In genomic region chr11:26483101-26483500, GRCh38 we compare ENCODE assay signal across 15 cellular contexts.
DNase-seq lines count a peak whose midpoint lies in the region; ATAC-seq and TF ChIP-seq lines count a peak whose summit lies in the region.
"Had no signal": no experiment of that assay in that cellular context is flagged by ENCODE, and none has a peak within 500 bp of the region (broad histone marks: within the 10 kb centered on the region; RNA-seq: fewer than 3 reads in every experiment).

No MANE protein-coding gene starts in this region.

- H3F3A ChIP-seq in GM23248 (ENCODE audit: insufficient read depth), result no peaks in the 10 kb centered on the region

- no peaks in the 10 kb centered on the region for H3K27me3 ChIP-seq in GM23248 (replicated peaks; ENCODE audit: insufficient read depth)
- H3K27me3 ChIP-seq: BLaER1 had no signal

- POLR2A ChIA-PET in MCF 10A (lab: Yijun Ruan, JAX), result no interaction called here

- no peak overlapping the region for H3K4me3 Mint-ChIP-seq in MCF 10A (ENCODE audit: unreplicated experiment)
- no peak overlapping the region for H3K4me3 Mint-ChIP-seq in activated naive CD8-positive, alpha-beta T cell treated with anti-CD3 and anti-CD28 coated beads, Interleukin-2, amount 50 U/mL, for 24 hours
- H3K4me3 Mint-ChIP-seq: CD8-positive, alpha-beta memory T cell; HFFc6 had no signal

- H3K4me2 ChIP-seq in GM23248 (ENCODE audit: unreplicated experiment), result no peak overlapping the region
- H3K4me2 ChIP-seq: BLaER1 had no signal

- ATAC-seq in GM21381 (IDR thresholded peaks at IDR 0.05; ENCODE audit: unreplicated experiment), result no peak
- ATAC-seq in activated naive CD8-positive, alpha-beta T cell treated with anti-CD3 and anti-CD28 coated beads, Interleukin-2, amount 50 U/mL, for 24 hours, result no peak

- H3K9me3 Mint-ChIP-seq in MCF 10A (ENCODE audit: unreplicated experiment), result no peaks in the 10 kb centered on the region
- H3K9me3 Mint-ChIP-seq in activated naive CD8-positive, alpha-beta T cell treated with anti-CD3 and anti-CD28 coated beads, Interleukin-2, amount 50 U/mL, for 24 hours, result peaks cover 22% of the 10 kb centered on the region

- H3K9ac ChIP-seq in GM23248, result no peak overlapping the region
- H3K9ac ChIP-seq: BLaER1 had no signal

- no peak overlapping the region for H3K27ac ChIP-seq in GM23248
- H3K27ac ChIP-seq: BLaER1 had no signal

- H3K36me3 ChIP-seq in GM23248 (ENCODE audit: low read depth), result no peaks in the 10 kb centered on the region
- H3K36me3 ChIP-seq: BLaER1, HAP-1 had no signal

- H3K27ac Mint-ChIP-seq in MCF 10A (ENCODE audit: low read depth, unreplicated experiment), result no peak overlapping the region
- no peak overlapping the region for H3K27ac Mint-ChIP-seq in activated naive CD8-positive, alpha-beta T cell treated with anti-CD3 and anti-CD28 coated beads, Interleukin-2, amount 50 U/mL, for 24 hours
- H3K27ac Mint-ChIP-seq: CD8-positive, alpha-beta memory T cell; HFFc6 had no signal

- H3K36me3 Mint-ChIP-seq in MCF 10A (ENCODE audit: insufficient read depth, unreplicated experiment), result no peaks in the 10 kb centered on the region
- no peaks in the 10 kb centered on the region for H3K36me3 Mint-ChIP-seq in activated naive CD8-positive, alpha-beta T cell treated with anti-CD3 and anti-CD28 coated beads, Interleukin-2, amount 50 U/mL, for 24 hours (ENCODE audit: low read depth)
- H3K36me3 Mint-ChIP-seq: CD8-positive, alpha-beta memory T cell had no signal

- H2AFZ ChIP-seq in GM23248, result no peak overlapping the region

- intact Hi-C loops in MCF 10A (cut with micrococcal nuclease), result no loop called here

- H3K9me2 ChIP-seq in GM23248 (ENCODE audit: insufficient read depth), result no peaks in the 10 kb centered on the region

- no peaks in the 10 kb centered on the region; the same call in 1 of the 2 replicates for H3K4me1 ChIP-seq in GM23248 (ENCODE audit: insufficient read depth)
- H3K4me1 ChIP-seq: BLaER1, Caco-2, HAP-1 had no signal

- peaks cover 37% of the 10 kb centered on the region for H3K27me3 Mint-ChIP-seq in MCF 10A (ENCODE audit: insufficient read depth, unreplicated experiment)
- no peaks in the 10 kb centered on the region for H3K27me3 Mint-ChIP-seq in activated naive CD8-positive, alpha-beta T cell treated with anti-CD3 and anti-CD28 coated beads, Interleukin-2, amount 50 U/mL, for 24 hours
- H3K27me3 Mint-ChIP-seq: CD8-positive, alpha-beta memory T cell had no signal

- 0 to 6% methylated on average over 2 of the region's 2 CpGs for WGBS in GM23248 (ENCODE audit: low coverage in 1 of 2, low lambda C conversion rate in 2 of 2, missing lambda C conversion rate in 2 of 2), 2 experiments

- DNase-seq in GM23248, result peak; percentile 34
- DNase-seq in dedifferentiated amniotic fluid mesenchymal stem cell (ENCODE audit: extremely low spot score), result peak; percentile 29
- peak; percentile 42 for DNase-seq in fibroblast of the aortic adventitia (ENCODE audit: low read depth)
- no peak for DNase-seq in MCF 10A (ENCODE audit: unreplicated experiment)
- DNase-seq in activated CD8-positive, alpha-beta memory T cell treated with anti-CD3 and anti-CD28 coated beads for 24 hours, result no peak
- no peak for DNase-seq in activated naive CD8-positive, alpha-beta T cell treated with anti-CD3 and anti-CD28 coated beads, Interleukin-2, amount 50 U/mL, for 24 hours
- DNase-seq: AML-193; Caco-2; CD8-positive, alpha-beta memory T cell; DND-41; GF-D8; HFFc6 had no signal

- no peaks in the 10 kb centered on the region for H3K4me1 Mint-ChIP-seq in MCF 10A (ENCODE audit: insufficient read depth, unreplicated experiment)
- no peaks in the 10 kb centered on the region for H3K4me1 Mint-ChIP-seq in activated naive CD8-positive, alpha-beta T cell treated with anti-CD3 and anti-CD28 coated beads, Interleukin-2, amount 50 U/mL, for 24 hours
- H3K4me1 Mint-ChIP-seq: CD8-positive, alpha-beta memory T cell had no signal

- TF ChIP-seq CTCF in fibroblast of the aortic adventitia (IDR thresholded peaks at IDR 0.05; ENCODE audit: insufficient read depth, low read length) (no peak), MCF 10A (IDR thresholded peaks at IDR 0.05; ENCODE audit: unreplicated experiment) (no peak)

- no peak overlapping the region for H3K4me3 ChIP-seq in GM23248
- H3K4me3 ChIP-seq in fibroblast of the aortic adventitia (ENCODE audit: low read depth, low read length), result no peak overlapping the region
- H3K4me3 ChIP-seq: BLaER1, HAP-1 had no signal

- in situ Hi-C loops in GM23248 (cut with MboI), result no loop called here

- no peaks in the 10 kb centered on the region for H3K79me2 ChIP-seq in GM23248 (ENCODE audit: insufficient read depth)

- CTCF ChIA-PET in MCF 10A (lab: Yijun Ruan, JAX), result no interaction called here

- no peaks in the 10 kb centered on the region for H3K9me3 ChIP-seq in GM23248 (ENCODE audit: low read depth)
- H3K9me3 ChIP-seq: Caco-2, HAP-1 had no signal

- no peaks in the 10 kb centered on the region for H4K20me1 ChIP-seq in GM23248 (ENCODE audit: insufficient read depth)
- H4K20me1 ChIP-seq: BLaER1 had no signal

- BruUV-seq in MCF 10A (replicated peaks; lab: Mats Ljungman, UMichigan), result no TSS peak

Comparison
In these comparisons a context has a peak if more than half of its experiments do, and no peak if none do; other contexts are left out.
1. DNase-seq: peak in GM23248 (single experiment), dedifferentiated amniotic fluid mesenchymal stem cell (single experiment) and fibroblast of the aortic adventitia (single experiment); none in MCF 10A (single experiment), activated CD8-positive, alpha-beta memory T cell treated with anti-CD3 and anti-CD28 coated beads for 24 hours (single experiment) and activated naive CD8-positive, alpha-beta T cell treated with anti-CD3 and anti-CD28 coated beads, Interleukin-2, amount 50 U/mL, for 24 hours (single experiment).